Comparison of ENCODE assay signal across 9 cellular contexts in genomic region chr1:161399257-161399998, GRCh38. TPM values are rescaled to one million over a fixed set of nuclear protein-coding genes. Genes with fewer than 3 reads are reported as not detected.
DNase-seq lines count a peak whose midpoint lies in the region; ATAC-seq, FAIRE-seq and TF ChIP-seq lines count a peak whose summit lies in the region.
"Had no signal": no experiment of that assay in that cellular context is flagged by ENCODE, and none has a peak within 500 bp of the region (broad histone marks: within the 10 kb centered on the region; RNA-seq: fewer than 3 reads in every experiment).

No MANE protein-coding gene starts in this region.

- peak overlapping the region; percentile 82 to 92 for H3K4me3 ChIP-seq in kidney (ENCODE audit: low read length in 2 of 2)

- intact Hi-C loops in kidney (cut with DNase I) = no loop called here

- TF ChIP-seq CTCF in kidney (IDR thresholded peaks at IDR 0.05; ENCODE audit: borderline replicate concordance, extremely low read depth, insufficient read depth) = peak; percentile 18

- peaks cover 0 to 5% of the 10 kb centered on the region in 2 donors for H3K4me1 ChIP-seq in kidney (ENCODE audit: control insufficient read depth in 1 of 2, insufficient read depth in 1 of 2, low read depth in 1 of 2, low read length in 2 of 2)

- H3K27ac ChIP-seq in kidney (ENCODE audit: low read depth in 2 of 2, low read length in 2 of 2) = peak overlapping the region; percentile 99 to 100

- no peaks in the 10 kb centered on the region for H3K9me3 ChIP-seq in kidney (ENCODE audit: control insufficient read depth in 1 of 2, low read length in 2 of 2)

- H3K9ac ChIP-seq in kidney (ENCODE audit: low read length in 2 of 2) = peak overlapping the region; percentile 98 to 100

- no peak for FAIRE-seq in kidney (lab: Jason Lieb, UNC)
- FAIRE-seq: colon had no signal

- H3K36me3 ChIP-seq in kidney (ENCODE audit: control insufficient read depth in 1 of 2, insufficient read depth in 2 of 2, low read length in 2 of 2) = no peaks in the 10 kb centered on the region

- DNase-seq in AML-193 (lab: John Stamatoyannopoulos, UW) (peak; percentile 89 to 92), NCI-H446 treated with DMSO at 0.1 percent for 48 hours (lab: John Stamatoyannopoulos, UW) (peak; percentile 81), cerebellar nuclear complex (lab: John Stamatoyannopoulos, UW) (peak; percentile 39 to 81), kidney (peak; percentile 95)
- DNase-seq in activated CD4-positive, CD25-positive, alpha-beta regulatory T cell treated with anti-CD3 and anti-CD28 coated beads, Interleukin-2, amount 50 U/mL, for 72 hours = peak; percentile 93
- DNase-seq in stimulated activated CD4-positive, alpha-beta T cell treated with anti-CD3 and anti-CD28 coated beads, Interleukin-15, amount 100 ng/mL, for 1 hour (ENCODE audit: low read depth in 1 of 2, low spot score in 1 of 2) = peak; percentile 89 to 90

- ATAC-seq in GM19035 (IDR thresholded peaks at IDR 0.05; ENCODE audit: unreplicated experiment) = peak; percentile 82
- ATAC-seq in HG03342 (IDR thresholded peaks at IDR 0.05; ENCODE audit: unreplicated experiment) = peak; percentile 72

RNA-seq across cellular contexts. Expression of gene CFAP126, which starts 31.8 kb away (rescaled TPM):
- total RNA-seq in kidney = 3.4 TPM
- 2.5 TPM for polyA plus RNA-seq in kidney (ENCODE audit: insufficient read depth, low read depth, low replicate concordance)

Comparison
In these comparisons a context has a peak if more than half of its experiments do, and no peak if none do; other contexts are left out.
1. Peak in every context shown above with its lines: DNase-seq, ATAC-seq, H3K4me3 ChIP-seq and H3K27ac ChIP-seq.